In genomic region chr2:240387669-240388358, GRCh38 we compare ENCODE assay signal across 9 cellular contexts. TPM values are rescaled to one million over a fixed set of nuclear protein-coding genes. Genes with fewer than 3 reads are reported as not detected.
DNase-seq lines count a peak whose midpoint lies in the region; ATAC-seq and TF ChIP-seq lines count a peak whose summit lies in the region.
"Had no signal": no experiment of that assay in that cellular context is flagged by ENCODE, and none has a peak within 500 bp of the region (broad histone marks: within the 10 kb centered on the region; RNA-seq: fewer than 3 reads in every experiment).

No MANE protein-coding gene starts in this region.

- H3K9me3 ChIP-seq in breast epithelium (no peaks in the 10 kb centered on the region), vagina (no peaks in the 10 kb centered on the region)
- H3K9me3 ChIP-seq: BLaER1 treated with 17β-estradiol and CSF1 and Interleukin-3, amounts not matched to agents 10 nM and 100 nM had no signal

- POLR2A ChIA-PET in MCF 10A (lab: Yijun Ruan, JAX) = interaction anchor here (0.9 kb wide), 1 partner anchor 9 kb away, joined by 3 read pairs; no protein-coding TSS in a partner anchor

- no peaks in the 10 kb centered on the region for H3K27me3 ChIP-seq in breast epithelium
- H3K27me3 ChIP-seq in vagina = no peaks in the 10 kb centered on the region
- H3K27me3 ChIP-seq: BLaER1 treated with 17β-estradiol and CSF1 and Interleukin-3, amounts not matched to agents 10 nM and 100 nM had no signal

- H3K36me3 ChIP-seq in breast epithelium = no peaks in the 10 kb centered on the region
- no peaks in the 10 kb centered on the region for H3K36me3 ChIP-seq in vagina
- H3K36me3 ChIP-seq: BLaER1 treated with 17β-estradiol and CSF1 and Interleukin-3, amounts not matched to agents 10 nM and 100 nM had no signal

- H3K4me1 ChIP-seq in breast epithelium = no peaks in the 10 kb centered on the region
- H3K4me1 ChIP-seq in vagina = peaks cover 15% of the 10 kb centered on the region

- CTCF ChIA-PET in MCF 10A (lab: Yijun Ruan, JAX) = interaction anchor here (1.4 kb wide), 1 partner anchor 237 kb away, joined by 3 read pairs; no protein-coding TSS in a partner anchor

- no peak overlapping the region for H3K4me3 Mint-ChIP-seq in MCF 10A (ENCODE audit: unreplicated experiment)

- TF ChIP-seq CTCF in MCF 10A (IDR thresholded peaks at IDR 0.05; ENCODE audit: unreplicated experiment) = no peak
- no peak for TF ChIP-seq CTCF in breast epithelium (IDR thresholded peaks at IDR 0.05)
- peak; percentile 52 for TF ChIP-seq CTCF in choroid plexus epithelial cell (conservative IDR thresholded peaks at IDR 0.05; ENCODE audit: low read depth, low read length)
- peak in 1 of 3 experiments; percentile 9 for TF ChIP-seq CTCF in vagina (IDR thresholded peaks at IDR 0.05)

- TF ChIP-seq POLR2A in breast epithelium (IDR thresholded peaks at IDR 0.05) (no peak), vagina (IDR thresholded peaks at IDR 0.05) (no peak)

- no peak overlapping the region for H3K27ac Mint-ChIP-seq in MCF 10A (ENCODE audit: low read depth, unreplicated experiment)

- no peaks in the 10 kb centered on the region for H3K9me3 Mint-ChIP-seq in MCF 10A (ENCODE audit: unreplicated experiment)

- intact Hi-C loops in MCF 10A (cut with micrococcal nuclease) (loop anchor here (5.0 kb wide), 1 partner anchor 44 kb away; no protein-coding TSS in a partner anchor), breast epithelium (cut with DNase I; ENCODE audit: low total_unique reads) (no loop called here), left colon (cut with DNase I, micrococcal nuclease) (no loop called here), vagina (cut with DNase I) (loop anchor here (10.0 kb wide), 1 partner anchor 153 kb away; no protein-coding TSS in a partner anchor)

- in situ Hi-C loops in KBM-7 (cut with MboI; ENCODE audit: low pct_unique_long_range_greater_than_20kb, low sequenced_read_pairs) = no loop called here

- BruUV-seq in MCF 10A (replicated peaks; lab: Mats Ljungman, UMichigan) = no TSS peak

- no peak overlapping the region for H3K27ac ChIP-seq in breast epithelium
- peak overlapping the region; percentile 68 for H3K27ac ChIP-seq in vagina

- peak; percentile 95 for DNase-seq in MCF 10A (ENCODE audit: unreplicated experiment)
- DNase-seq in breast epithelium (ENCODE audit: low spot score in 2 of 2) = no peak
- DNase-seq in choroid plexus epithelial cell (ENCODE audit: low read depth) = peak; percentile 92
- DNase-seq in left colon = peak; percentile 29 to 37
- no peak for DNase-seq in vagina (ENCODE audit: extremely low spot score in 2 of 2)
- no peak for DNase-seq in KBM-7
- no peak for DNase-seq in GM19238 (ENCODE audit: insufficient read length, low spot score)

- no peak overlapping the region for H3K4me3 ChIP-seq in breast epithelium
- no peak overlapping the region for H3K4me3 ChIP-seq in choroid plexus epithelial cell (ENCODE audit: low read depth, low read length)
- H3K4me3 ChIP-seq in vagina = no peak overlapping the region
- H3K4me3 ChIP-seq: BLaER1 treated with 17β-estradiol and CSF1 and Interleukin-3, amounts not matched to agents 10 nM and 100 nM had no signal

- ATAC-seq in left colon = no peak
- ATAC-seq in GM21717 (IDR thresholded peaks at IDR 0.05; ENCODE audit: unreplicated experiment) = no peak

- peaks cover 6% of the 10 kb centered on the region for H3K4me1 Mint-ChIP-seq in MCF 10A (ENCODE audit: insufficient read depth, unreplicated experiment)

- no peaks in the 10 kb centered on the region for H3K36me3 Mint-ChIP-seq in MCF 10A (ENCODE audit: insufficient read depth, unreplicated experiment)

- H3K27me3 Mint-ChIP-seq in MCF 10A (ENCODE audit: insufficient read depth, unreplicated experiment) = no peaks in the 10 kb centered on the region

RNA-seq across cellular contexts. Expression of gene GPC1, which starts 47.6 kb away (rescaled TPM):
- 36.9 and 38.9 TPM in 2 replicates for total RNA-seq in MCF 10A (2022)
- total RNA-seq in breast epithelium = 10 to 100 TPM; 13.8 to 56.3 (median 21.0) TPM
- 10 to 100 TPM; 10.4 to 20.0 TPM for total RNA-seq in left colon
- total RNA-seq in vagina = 73.2 TPM

Comparison
In these comparisons a context has a peak if more than half of its experiments do, and no peak if none do; other contexts are left out.
1. DNase-seq: peak in MCF 10A (single experiment), choroid plexus epithelial cell (single experiment) and left colon (2 of 2); none in breast epithelium (0 of 2), vagina (0 of 2), KBM-7 (single experiment) and GM19238 (single experiment).
2. intact Hi-C loops: an anchor here in MCF 10A (5.0 kb wide) and vagina (10.0 kb wide); none called in breast epithelium and left colon.